In the genomic region with DNA sequence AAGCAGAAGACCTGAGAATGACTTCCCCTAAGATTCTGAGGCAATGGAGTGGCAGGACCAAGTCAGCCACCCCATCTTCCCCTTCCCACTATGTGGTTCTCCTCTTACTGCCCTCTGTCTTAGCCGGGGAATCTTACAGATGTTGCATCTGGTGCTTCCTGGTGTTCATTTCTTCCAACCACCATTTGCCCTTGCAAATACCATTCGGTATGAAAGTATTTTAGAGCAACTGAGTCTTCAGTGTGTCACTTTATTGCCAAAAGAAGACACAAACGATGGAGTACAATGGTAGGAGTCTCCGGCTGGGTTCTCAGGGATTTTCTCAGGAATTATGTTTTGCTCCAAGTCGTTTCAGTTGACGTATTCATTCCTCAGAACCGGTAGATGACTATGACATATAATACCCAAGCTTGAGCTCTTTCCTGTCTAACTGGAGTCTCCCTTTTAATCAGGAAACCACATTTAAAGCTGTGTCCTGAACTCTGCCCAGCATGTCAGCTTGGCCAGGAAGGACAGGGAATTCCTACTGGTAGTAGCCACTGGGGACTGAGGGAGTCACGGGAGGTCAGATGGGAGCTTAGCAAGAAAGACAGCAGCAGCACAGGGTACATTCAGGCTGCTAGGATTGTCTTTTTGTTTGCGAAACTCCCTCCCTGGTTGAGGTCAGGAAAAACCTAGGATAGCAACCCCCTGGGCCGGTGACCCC, we compare ENCODE assay signal across 11 cellular contexts.
A peak's percentile ranks its signal among the peaks of the same experiment; 100 is the strongest.
DNase-seq lines count a peak whose midpoint lies in the region; ATAC-seq, FAIRE-seq and TF ChIP-seq lines count a peak whose summit lies in the region.
"Had no signal": no experiment of that assay in that cellular context is flagged by ENCODE, and none has a peak within 500 bp of the region (broad histone marks: within the 10 kb centered on the region; RNA-seq: fewer than 3 reads in every experiment).

No MANE protein-coding gene starts in this region.

- no peak for TF ChIP-seq POLR2A in stomach (IDR thresholded peaks at IDR 0.05)

- peak overlapping the region; percentile 62 for H3K4me3 Mint-ChIP-seq in HFFc6
- H3K4me3 Mint-ChIP-seq: activated naive CD8-positive, alpha-beta T cell had no signal

- dilution Hi-C loops in mammary epithelial cell (cut with HindIII; ENCODE audit: low sequenced_read_pairs) = no loop called here

- H3K27me3 ChIP-seq in mammary epithelial cell (ENCODE audit: insufficient read depth, low read length) = no peaks in the 10 kb centered on the region
- H3K27me3 ChIP-seq in stomach = no peaks in the 10 kb centered on the region
- H3K27me3 ChIP-seq: ovary had no signal

- BruUV-seq in mammary epithelial cell (replicated peaks; lab: Mats Ljungman, UMichigan) = no TSS peak

- H3K9me3 ChIP-seq in mammary epithelial cell (replicated peaks; ENCODE audit: insufficient read depth, low read length) (no peaks in the 10 kb centered on the region), kidney (ENCODE audit: control insufficient read depth in 1 of 2, low read length in 2 of 2) (no peaks in the 10 kb centered on the region), stomach (no peaks in the 10 kb centered on the region)
- H3K9me3 ChIP-seq: ovary had no signal

- CTCF ChIA-PET in mammary epithelial cell (lab: Charles Lee; ENCODE audit: low non-redundant PET) = no interaction called here

- H3K36me3 ChIP-seq in mammary epithelial cell (ENCODE audit: insufficient read depth, low read length) = no peaks in the 10 kb centered on the region
- H3K36me3 ChIP-seq in kidney (ENCODE audit: control insufficient read depth in 1 of 2, insufficient read depth in 2 of 2, low read length in 2 of 2) = no peaks in the 10 kb centered on the region
- H3K36me3 ChIP-seq in stomach = no peaks in the 10 kb centered on the region
- H3K36me3 ChIP-seq: ovary had no signal

- TF ChIP-seq CTCF in HFFc6 (IDR thresholded peaks at IDR 0.05) (no peak), mammary epithelial cell (conservative IDR thresholded peaks at IDR 0.05 in 1 of 2, IDR thresholded peaks at IDR 0.05 in 1 of 2; ENCODE audit: extremely low read depth in 1 of 2, insufficient read depth in 1 of 2, low read depth in 1 of 2, low read length in 2 of 2) (no peak), kidney (IDR thresholded peaks at IDR 0.05; ENCODE audit: borderline replicate concordance, extremely low read depth, insufficient read depth) (no peak), stomach (IDR thresholded peaks at IDR 0.05) (no peak)

- peak overlapping the region; percentile 33 for H3K27ac ChIP-seq in mammary epithelial cell (ENCODE audit: insufficient read depth, low read depth, low read length)
- peak overlapping the region; percentile 75 to 82 for H3K27ac ChIP-seq in kidney (ENCODE audit: low read depth in 2 of 2, low read length in 2 of 2)
- H3K27ac ChIP-seq in stomach = peak overlapping the region in 4 of 5 donors; percentile 82 to 89 (median 86)

- H3K27ac Mint-ChIP-seq in HFFc6 = peak overlapping the region; percentile 96
- H3K27ac Mint-ChIP-seq: activated naive CD8-positive, alpha-beta T cell had no signal

- intact Hi-C loops in mammary epithelial cell (cut with micrococcal nuclease) (loop anchor here (2.0 to 5.0 kb wide), 2 partner anchors 37 to 118 kb away; no protein-coding TSS in a partner anchor), kidney (cut with DNase I) (no loop called here), stomach (cut with DNase I; ENCODE audit: low total_unique reads) (no loop called here)

- H3K4me2 ChIP-seq in mammary epithelial cell (ENCODE audit: insufficient read depth, low read depth, low read length) = peak overlapping the region; percentile 21

- H2AFZ ChIP-seq in mammary epithelial cell (ENCODE audit: low read depth, low read length) = no peak overlapping the region

- no peak for FAIRE-seq in kidney (lab: Jason Lieb, UNC)

- WGBS in mammary epithelial cell (ENCODE audit: low coverage, missing lambda C conversion rate) = 98% methylated on average over 8 of the region's 10 CpGs
- WGBS in stomach, 5 donors = 59 to 76% (median 73%) methylated on average over 10 of the region's 10 CpGs

- H3K79me2 ChIP-seq in mammary epithelial cell (ENCODE audit: insufficient read depth, low read length) = peaks cover 73% of the 10 kb centered on the region

- peak; percentile 56 for TF ChIP-seq EP300 in stomach (IDR thresholded peaks at IDR 0.05)

- DNase-seq in HFFc6 = peak; percentile 73
- DNase-seq in mammary epithelial cell = peak; percentile 55
- DNase-seq in kidney = peak; percentile 84
- DNase-seq in stomach = no peak
- DNase-seq in NCI-H146 treated with DMSO at 0.1 percent for 48 hours (lab: John Stamatoyannopoulos, UW; ENCODE audit: unreplicated experiment) = no peak
- DNase-seq in middle frontal gyrus (ENCODE audit: extremely low spot score, low spot score) = no peak
- DNase-seq: OCI-M1 had no signal

- no peaks in the 10 kb centered on the region for H3K27me3 Mint-ChIP-seq in HFFc6 (ENCODE audit: insufficient read depth)

- no peak overlapping the region for H3K9ac ChIP-seq in mammary epithelial cell (ENCODE audit: insufficient read depth, low read length)
- peak overlapping the region in 1 of 2 donors; percentile 16 for H3K9ac ChIP-seq in kidney (ENCODE audit: low read length in 2 of 2)

- ATAC-seq in GM19023 (IDR thresholded peaks at IDR 0.05; ENCODE audit: unreplicated experiment) = no peak
- ATAC-seq in HG03135 (IDR thresholded peaks at IDR 0.05; ENCODE audit: unreplicated experiment) = no peak

- H3K4me3 ChIP-seq in mammary epithelial cell (replicated peaks in 1 of 3; ENCODE audit: insufficient read depth in 1 of 3, low read depth in 2 of 3, low read length in 3 of 3) (no peak overlapping the region), kidney (ENCODE audit: low read length in 2 of 2) (no peak overlapping the region), stomach (no peak overlapping the region)
- H3K4me3 ChIP-seq: ovary had no signal

- peaks cover 15% of the 10 kb centered on the region for H3K36me3 Mint-ChIP-seq in HFFc6 (ENCODE audit: low read depth)
- H3K36me3 Mint-ChIP-seq: activated naive CD8-positive, alpha-beta T cell had no signal

- H4K20me1 ChIP-seq in mammary epithelial cell (ENCODE audit: insufficient read depth, low read length) = no peaks in the 10 kb centered on the region

- H3K4me1 ChIP-seq in mammary epithelial cell (ENCODE audit: insufficient read depth, low read length) = peaks cover 54% of the 10 kb centered on the region
- H3K4me1 ChIP-seq in kidney (ENCODE audit: control insufficient read depth in 1 of 2, insufficient read depth in 1 of 2, low read depth in 1 of 2, low read length in 2 of 2) = peaks cover 19 to 37% of the 10 kb centered on the region in 2 donors
- peaks cover 0 to 54% (median 47%) of the 10 kb centered on the region in 4 donors for H3K4me1 ChIP-seq in stomach

- in situ Hi-C loops in mammary epithelial cell (cut with MboI; ENCODE audit: low sequenced_read_pairs in 2 of 2) = no loop called here

- H3K4me1 Mint-ChIP-seq in HFFc6 (ENCODE audit: low read depth) = peaks cover 6% of the 10 kb centered on the region

- H3K9me3 Mint-ChIP-seq in HFFc6 = no peaks in the 10 kb centered on the region

Comparison
In these comparisons a context has a peak if more than half of its experiments do, and no peak if none do; other contexts are left out.
1. DNase-seq: peak in HFFc6 (single experiment), mammary epithelial cell (single experiment) and kidney (single experiment); none in stomach (single experiment), NCI-H146 treated with DMSO at 0.1 percent for 48 hours (single experiment) and middle frontal gyrus (single experiment).
2. H3K27ac ChIP-seq: peak in every context shown above with its lines; median percentile 86 in stomach; 78 in kidney; 33 in mammary epithelial cell.